Comparison of ENCODE assay signal across 8 cellular contexts in genomic region chr19:54209748-54210494, GRCh38. TPM values are rescaled to one million over a fixed set of nuclear protein-coding genes. Genes with fewer than 3 reads are reported as not detected.
DNase-seq lines count a peak whose midpoint lies in the region; ATAC-seq and TF ChIP-seq lines count a peak whose summit lies in the region.

No MANE protein-coding gene starts in this region.

- peaks cover 37% of the 10 kb centered on the region for H3K4me1 ChIP-seq in effector memory CD4-positive, alpha-beta T cell (ENCODE audit: control insufficient read depth, insufficient read depth, low read length, poor library complexity, severe bottlenecking)
- peaks cover 47% of the 10 kb centered on the region for H3K4me1 ChIP-seq in suprapubic skin

- peaks cover 30% of the 10 kb centered on the region for H3K36me3 ChIP-seq in effector memory CD4-positive, alpha-beta T cell (ENCODE audit: control insufficient read depth, insufficient read depth, low read length)
- H3K36me3 ChIP-seq in suprapubic skin: peaks cover 32% of the 10 kb centered on the region

- peak in 1 of 2 donors; percentile 21 for TF ChIP-seq POLR2A in suprapubic skin (IDR thresholded peaks at IDR 0.05)

- DNase-seq in ELR (ENCODE audit: low read depth) (peak; percentile 96), NCI-H1105 treated with DMSO at 0.1 percent for 48 hours (lab: John Stamatoyannopoulos, UW) (peak; percentile 90), SW480 (ENCODE audit: low spot score) (peak; percentile 92), medulla oblongata (ENCODE audit: extremely low spot score) (peak; percentile 95), suprapubic skin (ENCODE audit: low spot score in 2 of 2) (peak; percentile 79 to 90)
- DNase-seq in effector memory CD4-positive, alpha-beta T cell: no peak
- no peak for DNase-seq in stimulated activated CD4-positive, alpha-beta T cell treated with anti-CD3 and anti-CD28 coated beads, Interleukin-2, amount 100 ng/mL, for 48 hours

- H3K27me3 ChIP-seq in effector memory CD4-positive, alpha-beta T cell (replicated peaks; ENCODE audit: control insufficient read depth, insufficient read depth, low read length, poor library complexity, severe bottlenecking): no peaks in the 10 kb centered on the region
- no peaks in the 10 kb centered on the region for H3K27me3 ChIP-seq in suprapubic skin

- H3K4me3 ChIP-seq in effector memory CD4-positive, alpha-beta T cell (ENCODE audit: insufficient read depth, low read depth, low read length, poor library complexity, severe bottlenecking): no peak overlapping the region
- no peak overlapping the region for H3K4me3 ChIP-seq in suprapubic skin

- no peak for TF ChIP-seq CTCF in suprapubic skin (IDR thresholded peaks at IDR 0.05)

- TF ChIP-seq EP300 in suprapubic skin (IDR thresholded peaks at IDR 0.05): no peak

- H3K27ac ChIP-seq in effector memory CD4-positive, alpha-beta T cell (ENCODE audit: insufficient read depth, low read length, poor library complexity, severe bottlenecking): peak overlapping the region; percentile 6
- peak overlapping the region; percentile 43 for H3K27ac ChIP-seq in suprapubic skin

- WGBS in suprapubic skin: 43% methylated on average over 10 of the region's 11 CpGs

- H3K9me3 ChIP-seq in effector memory CD4-positive, alpha-beta T cell (ENCODE audit: control insufficient read depth, low read length): no peaks in the 10 kb centered on the region
- H3K9me3 ChIP-seq in suprapubic skin: no peaks in the 10 kb centered on the region

- ATAC-seq in GM18873 (IDR thresholded peaks at IDR 0.05; ENCODE audit: low FRiP score, unreplicated experiment): no peak

RNA-seq across cellular contexts. Expression of gene RPS9, which starts 9.3 kb away (rescaled TPM):
- total RNA-seq in suprapubic skin: 1,000 to 10,000 TPM; 1,403 to 3,061 (median 2,817) TPM

RNA-seq across cellular contexts. Expression of gene LILRB3, which starts 12.9 kb away (rescaled TPM):
- total RNA-seq in suprapubic skin: 1 to 10 TPM in 3 of 4 donors, under 1 TPM in 1; 0.34 to 5.7 (median 2.9) TPM

RNA-seq across cellular contexts. Expression of gene TSEN34, which starts 18.8 kb away (rescaled TPM):
- 10 to 100 TPM; 42.7 to 76.3 (median 69.1) TPM for total RNA-seq in suprapubic skin

RNA-seq across cellular contexts. Expression of gene MBOAT7, which starts 20.5 kb away (rescaled TPM):
- 10 to 100 TPM; 54.7 to 96.5 (median 58.7) TPM for total RNA-seq in suprapubic skin

RNA-seq across cellular contexts. Expression of gene LILRA6, which starts 32.7 kb away (rescaled TPM):
- under 1 TPM in 1 of 4 donors, not detected in 3; 0.51 TPM for total RNA-seq in suprapubic skin

Comparison
In these comparisons a context has a peak if more than half of its experiments do, and no peak if none do; other contexts are left out.
1. DNase-seq: peak in ELR (single experiment), NCI-H1105 treated with DMSO at 0.1 percent for 48 hours (single experiment), SW480 (single experiment), medulla oblongata (single experiment) and suprapubic skin (2 of 2); none in effector memory CD4-positive, alpha-beta T cell (0 of 3) and stimulated activated CD4-positive, alpha-beta T cell treated with anti-CD3 and anti-CD28 coated beads, Interleukin-2, amount 100 ng/mL, for 48 hours (0 of 2).